35 cellular contexts compared by ENCODE assay signal in the genomic region with DNA sequence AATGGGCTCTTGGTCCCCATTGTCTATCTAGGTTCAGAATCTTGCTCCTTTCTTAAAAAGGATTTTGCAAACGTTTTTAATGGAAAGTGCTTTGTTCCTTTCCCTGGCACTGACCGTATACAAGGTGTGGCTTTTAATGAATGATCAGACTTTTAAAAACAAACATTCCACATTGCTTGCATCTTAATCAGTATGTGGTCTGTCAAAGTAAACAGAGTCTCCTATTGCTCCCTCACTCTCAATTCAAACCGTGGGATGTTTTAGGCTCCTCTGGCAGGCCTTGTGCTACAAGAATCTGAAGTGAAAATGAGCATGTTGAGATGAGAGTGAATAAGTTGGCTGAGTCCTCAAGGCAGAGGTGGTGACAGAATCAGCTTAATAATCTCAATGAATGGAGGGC.
A peak's percentile ranks its signal among the peaks of the same experiment; 100 is the strongest.
DNase-seq lines count a peak whose midpoint lies in the region; ATAC-seq and TF ChIP-seq lines count a peak whose summit lies in the region.
"Had no signal": no experiment of that assay in that cellular context is flagged by ENCODE, and none has a peak within 500 bp of the region (broad histone marks: within the 10 kb centered on the region; RNA-seq: fewer than 3 reads in every experiment).

No MANE protein-coding gene starts in this region.

- POLR2A ChIA-PET in PC-9 (lab: Charles Lee; ENCODE audit: unreplicated experiment) = no interaction called here

- no peaks in the 10 kb centered on the region for H3K36me3 ChIP-seq in PC-9 (ENCODE audit: low read depth)
- no peaks in the 10 kb centered on the region for H3K36me3 ChIP-seq in adrenal gland (replicated peaks in 1 of 2)
- H3K36me3 ChIP-seq: pancreas, Peyer's patch, suprapubic skin had no signal

- peaks cover 3% of the 10 kb centered on the region; the same call in 1 of the 2 replicates for H3F3A ChIP-seq in PC-9 (ENCODE audit: insufficient read depth, low read depth)

- H3K27me3 ChIP-seq in PC-9 (ENCODE audit: insufficient read depth, low read depth) = no peaks in the 10 kb centered on the region
- no peaks in the 10 kb centered on the region for H3K27me3 ChIP-seq in adrenal gland
- H3K27me3 ChIP-seq: pancreas, Peyer's patch, suprapubic skin had no signal

- peaks cover 13% of the 10 kb centered on the region for H3K4me1 ChIP-seq in PC-9 (replicated peaks; ENCODE audit: insufficient read depth)
- no peaks in the 10 kb centered on the region for H3K4me1 ChIP-seq in adrenal gland (replicated peaks in 1 of 2)
- H3K4me1 ChIP-seq: pancreas, Peyer's patch, suprapubic skin had no signal

- TF ChIP-seq CTCF in PC-9 (conservative IDR thresholded peaks at IDR 0.05) (no peak), choroid plexus epithelial cell (conservative IDR thresholded peaks at IDR 0.05; ENCODE audit: low read depth, low read length) (no peak), adrenal gland (IDR thresholded peaks at IDR 0.05) (no peak)

- CTCF ChIA-PET in PC-9 (lab: Charles Lee) = no interaction called here

- DNase-seq in NCI-H345 (lab: John Stamatoyannopoulos, UW) (peak; percentile 21), NCI-H345 treated with DMSO at 0.1 percent for 48 hours (lab: John Stamatoyannopoulos, UW; ENCODE audit: unreplicated experiment) (no peak), PC-9 (peak in 1 of 2 experiments; percentile 66), choroid plexus epithelial cell (ENCODE audit: low read depth) (peak; percentile 39), renal cortical epithelial cell (ENCODE audit: low read depth) (peak; percentile 76), SW 1271 (lab: John Stamatoyannopoulos, UW) (no peak), adrenal gland (no peak)
- DNase-seq: activated CD4-positive, alpha-beta T cell treated with anti-CD3 and anti-CD28 coated beads, Interleukin-2, amount 10 ng/mL, durations not matched to agents 24 days and 14 days; activated CD8-positive, alpha-beta memory T cell treated with anti-CD3 and anti-CD28 coated beads for 24 hours; activated naive CD4-positive, alpha-beta T cell treated with anti-CD3 and anti-CD28 coated beads, Interleukin-2, amount 50 U/mL, for 16 hours; activated T-cell treated with anti-CD3 and anti-CD28 coated beads for 4 hours; AML-193; amygdala; CD4-positive, alpha-beta T cell; DMS153; effector CD8-positive, alpha-beta T cell; erythroblast; foreskin fibroblast; Karpas-422; left ventricle myocardium superior; mesendoderm; NCI-H146; NCI-H2171; NCI-H524; pancreas; Peyer's patch; retina; small intestine; stimulated activated naive CD4-positive, alpha-beta T cell treated with Interleukin-2 at 50 U/mL for 16 hours; T1000 had no signal

- H3K4me3 ChIP-seq in PC-9 = no peak overlapping the region
- H3K4me3 ChIP-seq in choroid plexus epithelial cell (ENCODE audit: low read depth, low read length) = no peak overlapping the region
- H3K4me3 ChIP-seq in adrenal gland = no peak overlapping the region
- H3K4me3 ChIP-seq: coronary artery, pancreas, Peyer's patch, suprapubic skin had no signal

- WGBS in adrenal gland, 4 donors = 59 to 66% (median 62%) methylated on average over 3 of the region's 3 CpGs

- H2AFZ ChIP-seq in PC-9 = no peak overlapping the region

- no peaks in the 10 kb centered on the region for H3K9me2 ChIP-seq in PC-9 (ENCODE audit: insufficient read depth)

- H3K27ac ChIP-seq in PC-9 (peak overlapping the region; percentile 13; the same call in 1 of the 2 replicates), adrenal gland (no peak overlapping the region)
- H3K27ac ChIP-seq: coronary artery, pancreas, Peyer's patch, suprapubic skin had no signal

- H3K9me3 ChIP-seq in PC-9 (ENCODE audit: insufficient read depth, low read depth) (no peaks in the 10 kb centered on the region), adrenal gland (replicated peaks in 1 of 3) (no peaks in the 10 kb centered on the region)
- H3K9me3 ChIP-seq: pancreas, Peyer's patch had no signal

- TF ChIP-seq POLR2A in adrenal gland (IDR thresholded peaks at IDR 0.05) = no peak

- ATAC-seq in GM21576 (IDR thresholded peaks at IDR 0.05; ENCODE audit: unreplicated experiment) = no peak
- ATAC-seq: HepG2, left ventricle myocardium superior, pancreas, WTC11 had no signal

- intact Hi-C loops in PC-9 (cut with micrococcal nuclease; ENCODE audit: unreplicated experiment) (no loop called here), adrenal gland (cut with DNase I) (no loop called here)

- H3K4me2 ChIP-seq in PC-9 = peak overlapping the region; percentile 31; the same call in 1 of the 2 replicates

- H3K79me2 ChIP-seq in PC-9 (ENCODE audit: low read depth) = no peaks in the 10 kb centered on the region

- H4K20me1 ChIP-seq in PC-9 (ENCODE audit: insufficient read depth) = no peaks in the 10 kb centered on the region

- BruUV-seq in PC-9 (replicated peaks; lab: Mats Ljungman, UMichigan) = no TSS peak

Comparison
In these comparisons a context has a peak if more than half of its experiments do, and no peak if none do; other contexts are left out.
1. DNase-seq: peak in NCI-H345 (single experiment), choroid plexus epithelial cell (single experiment) and renal cortical epithelial cell (single experiment); none in NCI-H345 treated with DMSO at 0.1 percent for 48 hours (single experiment), SW 1271 (0 of 2) and adrenal gland (0 of 7).